ENCODE assay signal across 11 cellular contexts in the genomic region with DNA sequence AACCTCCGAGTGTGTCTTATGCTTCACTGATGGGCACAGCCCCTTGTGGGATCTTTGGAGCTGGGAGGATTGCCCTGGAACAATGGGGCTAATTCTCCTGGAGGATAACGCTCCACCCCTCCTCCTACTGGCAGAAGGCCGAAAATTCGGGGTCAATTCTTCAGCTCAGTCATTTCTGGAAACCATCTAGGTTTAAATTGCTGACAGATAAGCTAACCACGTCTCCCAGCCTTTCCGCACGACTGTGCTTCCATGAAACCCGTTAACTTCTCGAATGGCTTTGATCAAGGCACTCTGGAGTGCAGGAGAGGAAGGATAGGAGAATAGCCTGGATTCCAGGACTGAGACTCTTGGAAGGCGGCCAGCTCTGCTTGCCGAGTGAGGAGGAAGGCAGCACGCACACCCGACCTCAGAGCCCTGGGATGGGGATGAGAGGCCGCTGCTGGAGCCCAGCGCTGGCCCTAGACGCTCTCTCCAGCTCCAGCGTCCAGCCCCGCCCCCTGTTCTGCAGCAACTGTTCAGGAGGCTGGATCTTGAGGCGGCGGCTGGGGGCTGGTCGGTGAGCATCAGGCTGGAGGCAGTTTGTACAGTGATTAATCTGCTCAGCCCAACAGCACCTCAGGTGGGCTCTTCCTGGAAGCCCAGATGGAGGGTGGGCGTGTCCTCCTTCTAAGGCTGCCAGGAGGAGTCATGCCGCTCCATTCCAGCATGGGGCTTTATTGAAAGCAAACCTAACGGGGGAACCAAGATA.
DNase-seq lines count a peak whose midpoint lies in the region; ATAC-seq and TF ChIP-seq lines count a peak whose summit lies in the region.
"Had no signal": no experiment of that assay in that cellular context is flagged by ENCODE, and none has a peak within 500 bp of the region (broad histone marks: within the 10 kb centered on the region; RNA-seq: fewer than 3 reads in every experiment).

No MANE protein-coding gene starts in this region.

- H3K27ac ChIP-seq in ascending aorta: peak overlapping the region; percentile 73 to 83
- peak overlapping the region; percentile 78 to 84 for H3K27ac ChIP-seq in thoracic aorta
- H3K27ac ChIP-seq in CD4-positive, alpha-beta T cell (ENCODE audit: low read depth, low read length): no peak overlapping the region
- H3K27ac ChIP-seq: KMS-11 had no signal

- H3K4me3 ChIP-seq in ascending aorta (peak overlapping the region; percentile 16 to 43), thoracic aorta (peak overlapping the region; percentile 52)

- ATAC-seq in thoracic aorta (ENCODE audit: insufficient number of reproducible peaks, low FRiP score, low read depth) (no peak), GM21515 (IDR thresholded peaks at IDR 0.05; ENCODE audit: unreplicated experiment) (no peak)
- no peak for ATAC-seq in CD4-positive, alpha-beta T cell (ENCODE audit: poor library complexity)
- ATAC-seq: esophagus mucosa had no signal

- peaks cover 27% of the 10 kb centered on the region for H3K27me3 Mint-ChIP-seq in CD4-positive, alpha-beta T cell

- no peaks in the 10 kb centered on the region for H3K4me1 Mint-ChIP-seq in CD4-positive, alpha-beta T cell (ENCODE audit: low read depth)

- CTCF ChIA-PET in CD4-positive, alpha-beta T cell (lab: Charles Lee): no interaction called here

- no peak overlapping the region for H3K4me3 Mint-ChIP-seq in CD4-positive, alpha-beta T cell

- H3K27me3 ChIP-seq in ascending aorta: no peaks in the 10 kb centered on the region
- H3K27me3 ChIP-seq in thoracic aorta (replicated peaks; ENCODE audit: insufficient read depth): no peaks in the 10 kb centered on the region
- peaks cover 4% of the 10 kb centered on the region for H3K27me3 ChIP-seq in CD4-positive, alpha-beta T cell (ENCODE audit: control insufficient read depth, insufficient read depth, low read length)

- no peaks in the 10 kb centered on the region for H3K9me3 Mint-ChIP-seq in CD4-positive, alpha-beta T cell

- POLR2A ChIA-PET in CD4-positive, alpha-beta T cell (lab: Charles Lee): no interaction called here

- no peak overlapping the region for H3K27ac Mint-ChIP-seq in CD4-positive, alpha-beta T cell

- TF ChIP-seq CTCF in ascending aorta (IDR thresholded peaks at IDR 0.05): no peak
- no peak for TF ChIP-seq CTCF in thoracic aorta (IDR thresholded peaks at IDR 0.05)
- TF ChIP-seq CTCF in CD4-positive, alpha-beta T cell (IDR thresholded peaks at IDR 0.05): no peak

- no peaks in the 10 kb centered on the region for H3K36me3 Mint-ChIP-seq in CD4-positive, alpha-beta T cell (ENCODE audit: low read depth)

- H3K36me3 ChIP-seq in ascending aorta: no peaks in the 10 kb centered on the region
- H3K36me3 ChIP-seq in thoracic aorta: no peaks in the 10 kb centered on the region

- no peaks in the 10 kb centered on the region for H3K9me3 ChIP-seq in ascending aorta
- H3K9me3 ChIP-seq in thoracic aorta: no peaks in the 10 kb centered on the region
- H3K9me3 ChIP-seq in CD4-positive, alpha-beta T cell (ENCODE audit: control insufficient read depth, low read length): no peaks in the 10 kb centered on the region

- intact Hi-C loops in ascending aorta (cut with DNase I): loop anchor here (1.0 kb wide), 1 partner anchor 10 kb away; no protein-coding TSS in a partner anchor
- intact Hi-C loops in CD4-positive, alpha-beta T cell (cut with DNase I, micrococcal nuclease): no loop called here

- DNase-seq in M059J (ENCODE audit: low read depth) (peak; percentile 18), ascending aorta (ENCODE audit: low spot score in 2 of 2) (no peak), iris pigment epithelial cell (ENCODE audit: low read depth) (peak; percentile 8), thoracic aorta (ENCODE audit: low spot score) (peak; percentile 52), activated gamma-delta T cell (lab: John Stamatoyannopoulos, UW) (no peak), NCI-H1694 (lab: John Stamatoyannopoulos, UW) (no peak)
- no peak for DNase-seq in CD4-positive, alpha-beta T cell
- DNase-seq: activated CD4-positive, alpha-beta T cell treated with anti-CD3 and anti-CD28 coated beads, Interleukin-2, amount 50 U/mL, for 4 hours had no signal

- H3K4me1 ChIP-seq in ascending aorta (peaks cover 11 to 35% of the 10 kb centered on the region in 2 donors), thoracic aorta (ENCODE audit: control insufficient read depth in 1 of 2, low read depth in 2 of 2) (peaks cover 9 to 52% of the 10 kb centered on the region in 2 donors)

Comparison
In these comparisons a context has a peak if more than half of its experiments do, and no peak if none do; other contexts are left out.
1. DNase-seq: peak in M059J (single experiment), iris pigment epithelial cell (single experiment) and thoracic aorta (single experiment); none in ascending aorta (0 of 2), activated gamma-delta T cell (single experiment), NCI-H1694 (single experiment) and CD4-positive, alpha-beta T cell (0 of 10).